32 cellular contexts compared by ENCODE assay signal in the genomic region with DNA sequence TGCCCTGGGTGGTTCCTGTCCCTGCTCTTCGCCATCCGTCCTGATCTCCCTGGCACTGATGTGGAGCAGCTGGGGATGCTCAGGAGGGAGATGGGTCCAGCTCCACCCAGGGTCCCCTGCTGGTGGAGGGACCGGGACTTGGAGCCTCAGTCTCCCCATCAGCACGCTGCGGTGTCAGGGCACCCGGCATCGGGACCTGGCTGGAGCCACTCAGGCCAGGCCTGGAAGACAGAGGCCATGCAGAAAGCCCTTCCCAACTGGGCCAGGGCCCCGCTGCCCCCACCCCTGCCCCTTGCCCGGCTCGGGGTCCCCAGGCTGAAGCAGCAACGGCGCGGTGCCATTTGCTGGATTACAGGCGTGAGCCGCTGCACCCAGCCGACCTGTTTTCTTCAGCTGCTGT. TPM values are rescaled to one million over a fixed set of nuclear protein-coding genes. Genes with fewer than 3 reads are reported as not detected.
"Had no signal": no experiment of that assay in that cellular context is flagged by ENCODE, and none has a peak within 500 bp of the region (broad histone marks: within the 10 kb centered on the region; RNA-seq: fewer than 3 reads in every experiment).

No MANE protein-coding gene starts in this region.

- H3K36me3 Mint-ChIP-seq: natural killer cell had no signal

- DNase-seq: naive thymus-derived CD4-positive, alpha-beta T cell; natural killer cell; nephron progenitor cell; occipital lobe; psoas muscle; right cardiac atrium; stimulated activated CD4-positive, alpha-beta T cell treated with anti-CD3 and anti-CD28 coated beads, Interleukin-15, amount 100 ng/mL, for 24 hours; stimulated activated CD4-positive, alpha-beta T cell treated with anti-CD3 and anti-CD28 coated beads, Interleukin-2, amount 100 ng/mL, for 24 hours; stimulated activated CD4-positive, alpha-beta T cell treated with anti-CD3 and anti-CD28 coated beads, Interleukin-2, amount 100 ng/mL, for 48 hours; stimulated activated CD4-positive, alpha-beta T cell treated with anti-CD3 and anti-CD28 coated beads, Interleukin-4, amount 100 ng/mL, for 24 hours; stimulated activated naive B cell treated with anti-CD40 and anti-IgM and Interleukin-4, amounts not matched to agents 10 μg/mL and 1 μg/mL and 100 μg/mL, for 72 hours; stimulated activated naive CD4-positive, alpha-beta T cell treated with Interleukin-2 at 50 U/mL for 16 hours; stomach; thyroid gland; trophoblast cell had no signal

- H3K27me3 Mint-ChIP-seq: naive thymus-derived CD4-positive, alpha-beta T cell; progenitor cell of endocrine pancreas; stimulated activated naive B cell treated with anti-CD40 and anti-IgM and Interleukin-4, amounts not matched to agents 10 μg/mL and 1 μg/mL and 100 μg/mL, for 72 hours; stimulated activated naive CD8-positive, alpha-beta T cell treated with anti-CD3 and anti-CD28 coated beads, Interleukin-15, Interleukin-2, amounts not matched to agents 100 ng/mL and 50 ng/mL, for 24 hours had no signal

- H3K27ac Mint-ChIP-seq: natural killer cell; nephron progenitor cell; stimulated activated effector memory CD8-positive, alpha-beta T cell treated with anti-CD3 and anti-CD28 coated beads, Interleukin-12 subunit alpha, Interleukin-12 subunit beta, amount 100 ng/mL, for 72 hours; stimulated activated naive B cell treated with anti-CD40 and anti-IgM and Interleukin-4, amounts not matched to agents 10 μg/mL and 1 μg/mL and 100 μg/mL, for 72 hours; stimulated activated naive CD8-positive, alpha-beta T cell treated with anti-CD3 and anti-CD28 coated beads, Interleukin-15, Interleukin-2, amounts not matched to agents 100 ng/mL and 50 ng/mL, for 24 hours had no signal

- H2AFZ ChIP-seq: parathyroid adenoma had no signal

- H3K9ac ChIP-seq: parathyroid adenoma had no signal

- H3K36me3 ChIP-seq: ovary had no signal

- H3K27me3 ChIP-seq: ovary, stomach, thyroid gland, tibial nerve, upper lobe of left lung, vagina had no signal

- H3K4me2 ChIP-seq: smooth muscle cell had no signal

- H3K9me3 ChIP-seq: ovary, psoas muscle, stomach, thoracic aorta, thyroid gland, tibial nerve, upper lobe of left lung, vagina had no signal

- H3K9me3 Mint-ChIP-seq: natural killer cell; stimulated activated effector memory CD8-positive, alpha-beta T cell treated with anti-CD3 and anti-CD28 coated beads, Interleukin-12 subunit alpha, Interleukin-12 subunit beta, amount 100 ng/mL, for 72 hours; stimulated activated naive CD8-positive, alpha-beta T cell treated with anti-CD3 and anti-CD28 coated beads, Interleukin-15, Interleukin-2, amounts not matched to agents 100 ng/mL and 50 ng/mL, for 24 hours had no signal

- H3K4me3 Mint-ChIP-seq: naive thymus-derived CD4-positive, alpha-beta T cell; natural killer cell; nephron progenitor cell; neural crest cell; stimulated activated effector memory CD8-positive, alpha-beta T cell treated with anti-CD3 and anti-CD28 coated beads, Interleukin-12 subunit alpha, Interleukin-12 subunit beta, amount 100 ng/mL, for 72 hours; stimulated activated naive B cell treated with anti-CD40 and anti-IgM and Interleukin-4, amounts not matched to agents 10 μg/mL and 1 μg/mL and 100 μg/mL, for 72 hours; stimulated activated naive CD8-positive, alpha-beta T cell treated with anti-CD3 and anti-CD28 coated beads, Interleukin-15, Interleukin-2, amounts not matched to agents 100 ng/mL and 50 ng/mL, for 24 hours had no signal

- H3K27ac ChIP-seq: ovary, parathyroid adenoma, psoas muscle, skin epidermis, stomach, thoracic aorta, thyroid gland, tibial nerve, upper lobe of left lung, vagina had no signal

- ATAC-seq: naive thymus-derived CD4-positive, alpha-beta T cell; natural killer cell; psoas muscle; right cardiac atrium; sciatic nerve; stimulated activated effector memory CD8-positive, alpha-beta T cell treated with anti-CD3 and anti-CD28 coated beads, Interleukin-12 subunit alpha, Interleukin-12 subunit beta, amount 100 ng/mL, for 72 hours; stimulated activated naive B cell treated with anti-CD40 and anti-IgM and Interleukin-4, amounts not matched to agents 10 μg/mL and 1 μg/mL and 100 μg/mL, for 72 hours had no signal

- H3K79me2 ChIP-seq: parathyroid adenoma had no signal

- H3K4me1 ChIP-seq: parathyroid adenoma, psoas muscle, stomach, thyroid gland, tibial nerve, vagina had no signal

- H3K4me1 Mint-ChIP-seq: nephron progenitor cell had no signal

- H3K4me3 ChIP-seq: ovary, psoas muscle, skin epidermis, smooth muscle cell, stomach, thoracic aorta, thyroid gland, tibial nerve, upper lobe of left lung, vagina had no signal

RNA-seq across cellular contexts. Expression of gene ENTPD8, which starts 58.3 kb away (rescaled TPM):
- total RNA-seq: naive thymus-derived CD4-positive, alpha-beta T cell; natural killer cell; osteoblast; psoas muscle; right cardiac atrium; sciatic nerve; smooth muscle cell; subcutaneous adipose tissue; temporal lobe; thoracic aorta; tibial nerve; ureter; vagina had no signal
- polyA plus RNA-seq: naive thymus-derived CD4-positive, alpha-beta T cell; right cardiac atrium; smooth muscle cell had no signal
